Comparison of ENCODE assay signal across 29 cellular contexts in genomic region chr2:178070824-178071223, GRCh38. TPM values are rescaled to one million over a fixed set of nuclear protein-coding genes. Genes with fewer than 3 reads are reported as not detected.
DNase-seq lines count a peak whose midpoint lies in the region; ATAC-seq and TF ChIP-seq lines count a peak whose summit lies in the region.
"Had no signal": no experiment of that assay in that cellular context is flagged by ENCODE, and none has a peak within 500 bp of the region (broad histone marks: within the 10 kb centered on the region; RNA-seq: fewer than 3 reads in every experiment).

No MANE protein-coding gene starts in this region.

- no peaks in the 10 kb centered on the region for H3K27me3 ChIP-seq in BE2C
- H3K27me3 ChIP-seq in Loucy (ENCODE audit: insufficient read depth, low read length, poor library complexity, severe bottlenecking) = no peaks in the 10 kb centered on the region
- H3K27me3 ChIP-seq in parathyroid adenoma (ENCODE audit: control insufficient read depth, insufficient read depth, low read length) = no peaks in the 10 kb centered on the region
- H3K27me3 ChIP-seq: SJSA1, tibial artery had no signal

- peaks cover 16% of the 10 kb centered on the region for H3K4me1 ChIP-seq in BE2C
- H3K4me1 ChIP-seq in Loucy (ENCODE audit: insufficient read depth, low read length, poor library complexity, severe bottlenecking) = peaks cover 28% of the 10 kb centered on the region
- H3K4me1 ChIP-seq in parathyroid adenoma = peaks cover 10% of the 10 kb centered on the region

- no peaks in the 10 kb centered on the region for H3K9me2 ChIP-seq in Loucy (replicated peaks; ENCODE audit: low read depth, low read length)

- CTCF ChIA-PET in activated CD8-positive, alpha-beta memory T cell treated with anti-CD3 and anti-CD28 coated beads, Interleukin-2, amount 10 ng/mL, durations not matched to agents 7 days and 5 days (lab: Charles Lee) = no interaction called here

- H2AFZ ChIP-seq in Loucy (ENCODE audit: low read length) = no peak overlapping the region
- peak overlapping the region; percentile 97 for H2AFZ ChIP-seq in parathyroid adenoma

- H4K20me1 ChIP-seq in Loucy (ENCODE audit: insufficient read depth, low read length, poor library complexity, severe bottlenecking) = no peaks in the 10 kb centered on the region

- H3K9ac ChIP-seq in Loucy (ENCODE audit: low read depth, low read length, poor library complexity, severe bottlenecking) (no peak overlapping the region), parathyroid adenoma (no peak overlapping the region)

- no peak overlapping the region for H3K4me3 Mint-ChIP-seq in CD14-positive monocyte
- H3K4me3 Mint-ChIP-seq in activated CD8-positive, alpha-beta memory T cell treated with anti-CD3 and anti-CD28 coated beads, Interleukin-2, amount 10 ng/mL, durations not matched to agents 7 days and 5 days = no peak overlapping the region
- H3K4me3 Mint-ChIP-seq: activated naive CD4-positive, alpha-beta T cell treated with anti-CD3 and anti-CD28 coated beads for 36 hours; activated T-helper 1 cell treated with anti-CD3 and anti-CD28 coated beads, Interleukin-12 subunit alpha, Interleukin-12 subunit beta, Interleukin-2, Interleukin-4 antibody, amounts not matched to agents 30 ng/mL and 10 ng/mL and 1 ng/mL, durations not matched to agents 14 hours and 24 hours and 36 hours; memory B cell; stimulated activated naive CD8-positive, alpha-beta T cell treated with anti-CD3 and anti-CD28 coated beads, Interleukin-15, Interleukin-2, amounts not matched to agents 100 ng/mL and 50 ng/mL, for 24 hours had no signal

- no peaks in the 10 kb centered on the region for H3K36me3 ChIP-seq in BE2C
- no peaks in the 10 kb centered on the region for H3K36me3 ChIP-seq in Loucy (ENCODE audit: insufficient read depth, low read length)
- no peaks in the 10 kb centered on the region for H3K36me3 ChIP-seq in parathyroid adenoma (ENCODE audit: control insufficient read depth, insufficient read depth, low read length)
- H3K36me3 ChIP-seq: heart right ventricle, SJSA1, tibial artery had no signal

- H3K4me3 ChIP-seq in BE2C (ENCODE audit: low read depth, low read length) (peak overlapping the region; percentile 37), Loucy (ENCODE audit: low read length, poor library complexity, severe bottlenecking) (no peak overlapping the region), fibroblast of villous mesenchyme (ENCODE audit: low read depth, low read length) (no peak overlapping the region), parathyroid adenoma (ENCODE audit: low read depth, low read length) (peak overlapping the region; percentile 64)
- H3K4me3 ChIP-seq: heart right ventricle, SJSA1, tibial artery had no signal

- TF ChIP-seq CTCF in BE2C (IDR thresholded peaks at IDR 0.05; ENCODE audit: low read depth, low read length) = no peak
- TF ChIP-seq CTCF in Loucy (conservative IDR thresholded peaks at IDR 0.05; ENCODE audit: low read length) = no peak
- TF ChIP-seq CTCF in fibroblast of villous mesenchyme (IDR thresholded peaks at IDR 0.05; ENCODE audit: insufficient read depth, low read depth, low read length) = no peak
- TF ChIP-seq CTCF in parathyroid adenoma (IDR thresholded peaks at IDR 0.05) = no peak
- no peak for TF ChIP-seq CTCF in CD14-positive monocyte (IDR thresholded peaks at IDR 0.05)

- DNase-seq in BE2C = no peak
- DNase-seq in fibroblast of villous mesenchyme (ENCODE audit: low read depth) = peak; percentile 13
- no peak for DNase-seq in CD14-positive monocyte (ENCODE audit: low spot score)
- DNase-seq in AG20443 (ENCODE audit: low spot score) = no peak
- DNase-seq in hepatic stellate cell (ENCODE audit: low spot score) = no peak
- no peak for DNase-seq in activated CD8-positive, alpha-beta memory T cell treated with anti-CD3 and anti-CD28 coated beads, Interleukin-2, amount 10 ng/mL, durations not matched to agents 7 days and 5 days
- DNase-seq: activated CD4-positive, alpha-beta T cell treated with anti-CD3 and anti-CD28 coated beads, Interleukin-2, amount 50 U/mL, for 48 hours; activated CD8-positive, alpha-beta memory T cell treated with anti-CD3 and anti-CD28 coated beads, Interleukin-2, amount 50 U/mL, for 4 hours; activated naive CD4-positive, alpha-beta T cell treated with anti-CD3 and anti-CD28 coated beads for 36 hours; amniotic stem cell; C1 segment of cervical spinal cord; Caco-2; effector memory CD4-positive, alpha-beta T cell; foreskin keratinocyte; heart right ventricle; IMR-90; NCI-H1092; NCI-H187; NCI-H774; T-helper 1 cell; tibial artery had no signal

- H3K27me3 Mint-ChIP-seq in CD14-positive monocyte (ENCODE audit: low read depth in 3 of 3) = peaks cover 19 to 31% (median 26%) of the 10 kb centered on the region in 3 donors
- peaks cover 60% of the 10 kb centered on the region for H3K27me3 Mint-ChIP-seq in activated CD8-positive, alpha-beta memory T cell treated with anti-CD3 and anti-CD28 coated beads, Interleukin-2, amount 10 ng/mL, durations not matched to agents 7 days and 5 days

- H3K79me2 ChIP-seq in Loucy (ENCODE audit: insufficient read depth, low read length) (no peaks in the 10 kb centered on the region), parathyroid adenoma (no peaks in the 10 kb centered on the region)

- no peak overlapping the region for H3K27ac Mint-ChIP-seq in CD14-positive monocyte
- H3K27ac Mint-ChIP-seq in activated CD8-positive, alpha-beta memory T cell treated with anti-CD3 and anti-CD28 coated beads, Interleukin-2, amount 10 ng/mL, durations not matched to agents 7 days and 5 days = no peak overlapping the region
- H3K27ac Mint-ChIP-seq: activated naive CD4-positive, alpha-beta T cell treated with anti-CD3 and anti-CD28 coated beads for 36 hours; activated T-helper 1 cell treated with anti-CD3 and anti-CD28 coated beads, Interleukin-12 subunit alpha, Interleukin-12 subunit beta, Interleukin-2, Interleukin-4 antibody, amounts not matched to agents 30 ng/mL and 10 ng/mL and 1 ng/mL, durations not matched to agents 14 hours and 24 hours and 36 hours; memory B cell; stimulated activated naive CD8-positive, alpha-beta T cell treated with anti-CD3 and anti-CD28 coated beads, Interleukin-15, Interleukin-2, amounts not matched to agents 100 ng/mL and 50 ng/mL, for 24 hours had no signal

- H3K36me3 Mint-ChIP-seq in CD14-positive monocyte = no peaks in the 10 kb centered on the region
- H3K36me3 Mint-ChIP-seq in activated CD8-positive, alpha-beta memory T cell treated with anti-CD3 and anti-CD28 coated beads, Interleukin-2, amount 10 ng/mL, durations not matched to agents 7 days and 5 days = no peaks in the 10 kb centered on the region
- H3K36me3 Mint-ChIP-seq: memory B cell had no signal

- peak overlapping the region; percentile 28 for H3K4me2 ChIP-seq in Loucy (ENCODE audit: low read depth, low read length, poor library complexity, severe bottlenecking)
- H3K4me2 ChIP-seq in parathyroid adenoma (ENCODE audit: low read length) = peak overlapping the region; percentile 75

- H3F3A ChIP-seq in Loucy (ENCODE audit: low read depth) = no peaks in the 10 kb centered on the region

- no peaks in the 10 kb centered on the region for H3K9me3 ChIP-seq in BE2C
- H3K9me3 ChIP-seq in Loucy (ENCODE audit: insufficient read depth, low read depth, low read length) = no peaks in the 10 kb centered on the region
- H3K9me3 ChIP-seq in parathyroid adenoma (ENCODE audit: control insufficient read depth, low read length) = no peaks in the 10 kb centered on the region
- H3K9me3 ChIP-seq: Caco-2, heart right ventricle, SJSA1, tibial artery had no signal

- H3K27ac ChIP-seq in parathyroid adenoma = peak overlapping the region; percentile 91
- H3K27ac ChIP-seq: foreskin keratinocyte, heart right ventricle, SJSA1, tibial artery had no signal

- no peak for ATAC-seq in activated CD8-positive, alpha-beta memory T cell treated with anti-CD3 and anti-CD28 coated beads, Interleukin-2, amount 10 ng/mL, durations not matched to agents 7 days and 5 days
- ATAC-seq: activated CD4-positive, CD25-positive, alpha-beta regulatory T cell treated with anti-CD3 and anti-CD28 coated beads, Interleukin-2, amount 50 U/mL, for 24 hours; foreskin keratinocyte; heart right ventricle had no signal

- peaks cover 0 to 5% (median 0%) of the 10 kb centered on the region in 7 donors for H3K9me3 Mint-ChIP-seq in CD14-positive monocyte
- no peaks in the 10 kb centered on the region for H3K9me3 Mint-ChIP-seq in activated CD8-positive, alpha-beta memory T cell treated with anti-CD3 and anti-CD28 coated beads, Interleukin-2, amount 10 ng/mL, durations not matched to agents 7 days and 5 days (ENCODE audit: low read depth)
- H3K9me3 Mint-ChIP-seq: activated naive CD4-positive, alpha-beta T cell treated with anti-CD3 and anti-CD28 coated beads for 36 hours; activated T-helper 1 cell treated with anti-CD3 and anti-CD28 coated beads, Interleukin-12 subunit alpha, Interleukin-12 subunit beta, Interleukin-2, Interleukin-4 antibody, amounts not matched to agents 30 ng/mL and 10 ng/mL and 1 ng/mL, durations not matched to agents 14 hours and 24 hours and 36 hours; memory B cell; stimulated activated naive CD8-positive, alpha-beta T cell treated with anti-CD3 and anti-CD28 coated beads, Interleukin-15, Interleukin-2, amounts not matched to agents 100 ng/mL and 50 ng/mL, for 24 hours had no signal

- H3K4me1 Mint-ChIP-seq in CD14-positive monocyte = peaks cover 27% of the 10 kb centered on the region
- peaks cover 12% of the 10 kb centered on the region for H3K4me1 Mint-ChIP-seq in activated CD8-positive, alpha-beta memory T cell treated with anti-CD3 and anti-CD28 coated beads, Interleukin-2, amount 10 ng/mL, durations not matched to agents 7 days and 5 days
- H3K4me1 Mint-ChIP-seq: memory B cell had no signal

- intact Hi-C loops in CD14-positive monocyte (cut with micrococcal nuclease) = no loop called here

RNA-seq across cellular contexts. Expression of gene PDE11A, which starts 1.8 kb away (rescaled TPM):
- 3.1 TPM for polyA plus RNA-seq in BE2C (2012; ENCODE audit: insufficient read depth, insufficient read length, low read depth)
- under 0.01 TPM in 2 replicates for total RNA-seq in fibroblast of villous mesenchyme
- not detected for polyA plus RNA-seq in CD14-positive monocyte
- not detected for total RNA-seq in activated CD8-positive, alpha-beta memory T cell treated with anti-CD3 and anti-CD28 coated beads, Interleukin-2, amount 10 ng/mL, durations not matched to agents 7 days and 5 days
- total RNA-seq: activated naive CD4-positive, alpha-beta T cell treated with anti-CD3 and anti-CD28 coated beads for 36 hours; activated T-helper 1 cell treated with anti-CD3 and anti-CD28 coated beads, Interleukin-12 subunit alpha, Interleukin-12 subunit beta, Interleukin-2, Interleukin-4 antibody, amounts not matched to agents 30 ng/mL and 10 ng/mL and 1 ng/mL, durations not matched to agents 14 hours and 24 hours and 36 hours; bronchial epithelial cell had no signal

RNA-seq across cellular contexts. Expression of gene RBM45, which starts 41.4 kb away (rescaled TPM):
- polyA plus RNA-seq in BE2C (2012; ENCODE audit: insufficient read depth, insufficient read length, low read depth) = 8.7 TPM
- total RNA-seq in fibroblast of villous mesenchyme = 16.8 and 19.0 TPM in 2 replicates
- polyA plus RNA-seq in CD14-positive monocyte = 1 to 10 TPM; 5.7 to 5.9 TPM
- 10 to 100 TPM; 15.8 to 16.6 TPM for total RNA-seq in activated CD8-positive, alpha-beta memory T cell treated with anti-CD3 and anti-CD28 coated beads, Interleukin-2, amount 10 ng/mL, durations not matched to agents 7 days and 5 days

Comparison
In these comparisons a context has a peak if more than half of its experiments do, and no peak if none do; other contexts are left out.
1. H3K4me3 ChIP-seq: peak in BE2C (single experiment) and parathyroid adenoma (single experiment); none in Loucy (single experiment) and fibroblast of villous mesenchyme (single experiment).